In the genomic region with DNA sequence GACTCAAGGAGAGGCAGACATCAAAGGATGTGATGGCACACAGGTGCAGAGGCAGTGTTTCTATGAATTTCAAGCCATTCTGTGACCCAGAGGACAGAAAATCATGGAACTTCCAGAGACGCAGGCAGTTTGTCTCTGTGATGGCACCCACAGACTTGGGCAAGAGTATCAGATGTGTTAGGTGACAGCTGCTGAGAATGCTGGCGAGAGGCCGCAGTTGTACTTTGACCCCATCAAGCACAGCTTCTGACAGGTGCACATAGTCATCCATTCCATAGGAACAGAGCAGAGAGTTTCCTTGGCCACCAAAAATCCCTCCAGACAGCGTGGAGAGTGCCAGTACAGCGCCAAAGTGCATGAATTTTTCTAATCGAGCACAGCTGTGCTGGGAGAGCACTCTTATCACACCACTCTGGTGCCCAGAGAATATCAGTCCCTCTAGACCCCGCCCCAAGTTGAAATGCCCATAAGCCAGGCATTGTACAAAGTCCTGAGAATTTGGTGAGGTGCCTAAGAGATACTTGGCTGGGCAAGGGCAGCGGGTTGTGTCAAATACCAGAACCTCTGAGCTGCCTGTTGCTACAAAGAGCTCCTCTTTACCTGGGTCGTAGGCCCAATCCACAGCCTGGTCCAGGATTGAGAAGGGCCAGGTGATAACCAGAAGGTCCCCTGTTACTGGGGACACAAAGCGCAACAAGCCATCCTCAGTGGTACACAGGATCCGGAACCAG, we compare ENCODE assay signal across 31 cellular contexts. TPM values are rescaled to one million over a fixed set of nuclear protein-coding genes. Genes with fewer than 3 reads are reported as not detected.
"Had no signal": no experiment of that assay in that cellular context is flagged by ENCODE, and none has a peak within 500 bp of the region (broad histone marks: within the 10 kb centered on the region; RNA-seq: fewer than 3 reads in every experiment).

No MANE protein-coding gene starts in this region.

- FAIRE-seq: endometrium, urothelium cell line had no signal

- ATAC-seq: activated CD4-positive, alpha-beta T cell treated with anti-CD3 and anti-CD28 coated beads for 36 hours; activated CD8-positive, alpha-beta memory T cell treated with anti-CD3 and anti-CD28 coated beads, Interleukin-2, amount 10 ng/mL, durations not matched to agents 7 days and 5 days; activated CD8-positive, alpha-beta T cell treated with anti-CD3 and anti-CD28 coated beads, Interleukin-2, amount 10 ng/mL, durations not matched to agents 7 days and 5 days; activated naive CD4-positive, alpha-beta T cell treated with anti-CD3 and anti-CD28 coated beads, Interleukin-2, amount 50 U/mL, for 72 hours; activated T-cell treated with anti-CD3 and anti-CD28 coated beads, Interleukin-2, amount 50 U/mL, for 72 hours; heart right ventricle; left lung; natural killer cell; stimulated activated naive CD8-positive, alpha-beta T cell treated with anti-CD3 and anti-CD28 coated beads, Interleukin-15, Interleukin-2, amounts not matched to agents 100 U/mL and 50 U/mL, for 24 hours had no signal

- H3K27ac ChIP-seq: colonic mucosa, epithelial cell of prostate, esophagus squamous epithelium, heart right ventricle, left lung, neural progenitor cell, right atrium auricular region, testis had no signal

- H3K9me3 Mint-ChIP-seq: activated naive CD4-positive, alpha-beta T cell treated with anti-CD3 and anti-CD28 coated beads, Interleukin-2, amount 50 U/mL, for 72 hours; activated T-cell treated with anti-CD3 and anti-CD28 coated beads, Interleukin-2, amount 50 U/mL, for 72 hours; natural killer cell had no signal

- H3K4me1 ChIP-seq: colonic mucosa, esophagus squamous epithelium, heart right ventricle, left lung, neural progenitor cell, right atrium auricular region, testis had no signal

- H3K4me3 ChIP-seq: colonic mucosa, esophagus squamous epithelium, heart right ventricle, left lung, lung, neural progenitor cell, right atrium auricular region, testis had no signal

- H3K36me3 ChIP-seq: colonic mucosa, esophagus squamous epithelium, heart right ventricle, left lung, neural progenitor cell, right atrium auricular region had no signal

- H3K36me3 Mint-ChIP-seq: activated CD8-positive, alpha-beta memory T cell treated with anti-CD3 and anti-CD28 coated beads, Interleukin-2, amount 10 ng/mL, durations not matched to agents 7 days and 5 days; activated naive CD4-positive, alpha-beta T cell treated with anti-CD3 and anti-CD28 coated beads, Interleukin-2, amount 50 U/mL, for 72 hours; natural killer cell; neural progenitor cell had no signal

- H3K9ac ChIP-seq: neural progenitor cell had no signal

- H3K4me3 Mint-ChIP-seq: activated CD4-positive, alpha-beta T cell treated with anti-CD3 and anti-CD28 coated beads for 36 hours; activated CD8-positive, alpha-beta memory T cell treated with anti-CD3 and anti-CD28 coated beads, Interleukin-2, amount 10 ng/mL, durations not matched to agents 7 days and 5 days; activated CD8-positive, alpha-beta T cell treated with anti-CD3 and anti-CD28 coated beads, Interleukin-2, amount 10 ng/mL, durations not matched to agents 7 days and 5 days; activated T-cell treated with anti-CD3 and anti-CD28 coated beads, Interleukin-2, amount 50 U/mL, for 72 hours; natural killer cell; neural progenitor cell had no signal

- DNase-seq: activated CD4-positive, alpha-beta T cell treated with anti-CD3 and anti-CD28 coated beads for 36 hours; activated CD4-positive, CD25-positive, alpha-beta regulatory T cell; activated CD8-positive, alpha-beta memory T cell treated with anti-CD3 and anti-CD28 coated beads, Interleukin-2, amount 10 ng/mL, durations not matched to agents 7 days and 5 days; activated CD8-positive, alpha-beta T cell treated with anti-CD3 and anti-CD28 coated beads, Interleukin-2, amount 10 ng/mL, durations not matched to agents 7 days and 5 days; activated naive CD4-positive, alpha-beta T cell; activated T-cell treated with anti-CD3 and anti-CD28 coated beads, Interleukin-2, amount 50 U/mL, for 72 hours; colonic mucosa; effector CD8-positive, alpha-beta T cell; esophagus squamous epithelium; foreskin melanocyte; heart right ventricle; kidney glomerular epithelial cell; left lung; natural killer cell; stimulated activated CD4-positive, alpha-beta T cell treated with anti-CD3 and anti-CD28 coated beads, Interleukin-4, amount 100 ng/mL, for 1 hour; stimulated activated naive CD8-positive, alpha-beta T cell treated with anti-CD3 and anti-CD28 coated beads, Interleukin-15, Interleukin-2, amounts not matched to agents 100 U/mL and 50 U/mL, for 24 hours; testis; trophoblast cell had no signal

- H3K27me3 Mint-ChIP-seq: activated CD8-positive, alpha-beta memory T cell treated with anti-CD3 and anti-CD28 coated beads, Interleukin-2, amount 10 ng/mL, durations not matched to agents 7 days and 5 days had no signal

- H3K4me1 Mint-ChIP-seq: natural killer cell, neural progenitor cell had no signal

- H3K4me2 ChIP-seq: neural progenitor cell had no signal

- H3K27ac Mint-ChIP-seq: activated CD4-positive, alpha-beta T cell treated with anti-CD3 and anti-CD28 coated beads for 36 hours; activated CD8-positive, alpha-beta memory T cell treated with anti-CD3 and anti-CD28 coated beads, Interleukin-2, amount 10 ng/mL, durations not matched to agents 7 days and 5 days; activated CD8-positive, alpha-beta T cell treated with anti-CD3 and anti-CD28 coated beads, Interleukin-2, amount 10 ng/mL, durations not matched to agents 7 days and 5 days; activated naive CD4-positive, alpha-beta T cell treated with anti-CD3 and anti-CD28 coated beads, Interleukin-2, amount 50 U/mL, for 72 hours; activated T-cell treated with anti-CD3 and anti-CD28 coated beads, Interleukin-2, amount 50 U/mL, for 72 hours; natural killer cell; neural progenitor cell had no signal

- H2AFZ ChIP-seq: neural progenitor cell had no signal

- H3K9me3 ChIP-seq: colonic mucosa, esophagus squamous epithelium, heart right ventricle, left lung, right atrium auricular region, testis had no signal

- H3K27me3 ChIP-seq: colonic mucosa, right atrium auricular region, testis had no signal

RNA-seq across cellular contexts. Expression of gene WDR87, which starts 12.4 kb away (rescaled TPM):
- total RNA-seq: activated CD4-positive, alpha-beta T cell treated with anti-CD3 and anti-CD28 coated beads for 36 hours; activated CD8-positive, alpha-beta memory T cell treated with anti-CD3 and anti-CD28 coated beads, Interleukin-2, amount 10 ng/mL, durations not matched to agents 7 days and 5 days; activated CD8-positive, alpha-beta T cell treated with anti-CD3 and anti-CD28 coated beads, Interleukin-2, amount 10 ng/mL, durations not matched to agents 7 days and 5 days; activated naive CD4-positive, alpha-beta T cell treated with anti-CD3 and anti-CD28 coated beads, Interleukin-2, amount 50 U/mL, for 72 hours; activated T-cell treated with anti-CD3 and anti-CD28 coated beads, Interleukin-2, amount 50 U/mL, for 72 hours; colonic mucosa; dermis microvascular lymphatic vessel endothelial cell; esophagus squamous epithelium; glomerular endothelial cell; left lung; lung; mesenteric fat pad; natural killer cell; omental fat pad; pulmonary artery endothelial cell; right atrium auricular region; T-helper 1 cell treated with Interleukin-12 subunit alpha and Interleukin-12 subunit beta and Interleukin-4 antibody, amounts not matched to agents 30 ng/mL and 1 ng/mL, for 36 hours had no signal
- polyA plus RNA-seq: heart right ventricle, lung had no signal
